Comparison of ENCODE assay signal across 13 cellular contexts in the genomic region with DNA sequence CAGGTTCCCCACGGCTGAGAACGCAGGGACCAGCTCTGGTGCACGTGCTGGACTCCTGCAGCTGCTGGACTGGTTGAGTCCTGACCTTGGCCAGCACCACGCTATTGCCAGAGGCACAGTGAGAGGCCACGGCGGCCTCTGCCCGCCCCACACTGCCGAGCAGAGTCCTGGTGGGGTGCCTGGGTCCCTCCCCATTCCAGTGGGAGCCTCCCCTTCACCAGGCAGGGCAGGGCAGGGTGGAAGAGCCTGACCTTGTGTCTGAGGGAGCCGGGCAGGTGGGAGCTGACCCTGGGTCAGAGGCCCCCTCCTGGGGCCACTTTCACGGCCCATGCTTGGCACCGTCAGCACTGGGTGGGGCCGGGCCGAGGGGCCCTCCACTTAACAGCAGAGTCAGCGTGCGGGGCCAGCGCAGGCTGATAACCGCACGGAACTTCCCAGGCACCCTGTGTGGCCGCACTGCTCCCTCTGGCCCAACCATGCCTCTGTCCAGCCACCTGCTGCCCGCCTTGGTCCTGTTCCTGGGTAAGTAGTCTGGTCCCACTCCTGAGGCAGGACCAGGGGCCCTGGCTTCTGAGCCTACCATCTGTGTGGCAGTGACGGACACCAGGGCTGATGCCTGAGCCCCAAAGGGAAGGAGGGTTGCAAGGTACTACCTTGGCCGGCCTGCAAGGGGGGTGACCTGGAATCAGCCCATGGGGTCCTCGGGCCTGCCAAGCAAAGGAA. TPM values are rescaled to one million over a fixed set of nuclear protein-coding genes. Genes with fewer than 3 reads are reported as not detected.
DNase-seq lines count a peak whose midpoint lies in the region; ATAC-seq, FAIRE-seq and TF ChIP-seq lines count a peak whose summit lies in the region.
"Had no signal": no experiment of that assay in that cellular context is flagged by ENCODE, and none has a peak within 500 bp of the region (broad histone marks: within the 10 kb centered on the region; RNA-seq: fewer than 3 reads in every experiment).

A gene (plus strand): TSS at position 406 of the 723 bp plus-strand sequence. CDS start 71 bp downstream, at position 477.

- H3K9me3 ChIP-seq in T-helper 17 cell (ENCODE audit: control insufficient read depth, low read length, poor library complexity, severe bottlenecking) (no peaks in the 10 kb centered on the region), heart right ventricle (no peaks in the 10 kb centered on the region), pancreas (no peaks in the 10 kb centered on the region), suprapubic skin (no peaks in the 10 kb centered on the region)

- H3K4me1 ChIP-seq in heart right ventricle, result peaks cover 17 to 42% (median 33%) of the 10 kb centered on the region in 9 donors
- H3K4me1 ChIP-seq in pancreas, result peaks cover 22 to 26% (median 24%) of the 10 kb centered on the region in 3 donors
- peaks cover 35% of the 10 kb centered on the region for H3K4me1 ChIP-seq in suprapubic skin

- 51 to 54% methylated on average over 21 to 23 of the region's 23 CpGs for WGBS in heart right ventricle, 2 donors
- 32 to 43% methylated on average over 23 of the region's 23 CpGs for WGBS in pancreas, 2 donors
- 60% methylated on average over 4 of the region's 23 CpGs for WGBS in suprapubic skin

- H3K27ac ChIP-seq in heart right ventricle (peak within 1 kb of the TSS in 8 of 10 donors; percentile 1 to 96 (median 34)), pancreas (peak within 1 kb of the TSS in 3 of 4 donors; percentile 28 to 43 (median 42)), suprapubic skin (no peak within 1 kb of the TSS)

- no peak; the same call in 1 of the 2 replicates for TF ChIP-seq POLR2A in GM12891 (IDR thresholded peaks at IDR 0.05; ENCODE audit: low read depth, low read length)
- TF ChIP-seq POLR2A in suprapubic skin (IDR thresholded peaks at IDR 0.05), result no peak

- peaks cover 7% of the 10 kb centered on the region for H3K27me3 Mint-ChIP-seq in T-helper 17 cell

- no peak within 1 kb of the TSS for H3K4me3 ChIP-seq in heart right ventricle
- H3K4me3 ChIP-seq in pancreas, result no peak within 1 kb of the TSS
- no peak within 1 kb of the TSS for H3K4me3 ChIP-seq in suprapubic skin

- no peak within 1 kb of the TSS for H3K27ac Mint-ChIP-seq in T-helper 17 cell
- H3K27ac Mint-ChIP-seq: CD8-positive, alpha-beta T cell had no signal

- FAIRE-seq in GM12891 (lab: Jason Lieb, UNC) (no peak), pancreas (lab: Jason Lieb, UNC) (no peak)

- H3K36me3 ChIP-seq in heart right ventricle (peaks cover 0 to 21% (median 11%) of the 10 kb centered on the region in 9 donors), pancreas (peaks cover 0 to 10% (median 0%) of the 10 kb centered on the region in 3 donors), suprapubic skin (peaks cover 5% of the 10 kb centered on the region)

- DNase-seq in GM12891 (ENCODE audit: insufficient read length, low spot score) (no peak), T-helper 17 cell (no peak), heart right ventricle (peak in 1 of 2 donors; percentile 33), pancreas (peak; percentile 67 to 88 (median 78)), germinal center (ENCODE audit: low spot score) (no peak), suprapubic skin (ENCODE audit: low spot score in 2 of 2) (no peak), ecto neural progenitor cell (ENCODE audit: low spot score) (no peak)
- DNase-seq: activated effector memory CD4-positive, alpha-beta T cell treated with anti-CD3 and anti-CD28 coated beads, Interleukin-2, amount 50 U/mL, for 16 hours; NCI-H510A treated with DMSO at 0.1 percent for 48 hours; occipital lobe; stimulated activated CD4-positive, alpha-beta T cell treated with anti-CD3 and anti-CD28 coated beads, Interleukin-2, amount 100 ng/mL, for 24 hours; stimulated activated naive CD4-positive, alpha-beta T cell treated with Interleukin-2 at 50 U/mL for 16 hours had no signal

- ATAC-seq in T-helper 17 cell (no peak), heart right ventricle (no peak), pancreas (peak in 2 of 4 donors; percentile 5 to 9)
- ATAC-seq: CD8-positive, alpha-beta T cell had no signal

- peaks cover 0 to 15% (median 0%) of the 10 kb centered on the region in 7 donors for H3K27me3 ChIP-seq in heart right ventricle
- no peaks in the 10 kb centered on the region for H3K27me3 ChIP-seq in pancreas
- peaks cover 4% of the 10 kb centered on the region for H3K27me3 ChIP-seq in suprapubic skin

- no peak for TF ChIP-seq EP300 in suprapubic skin (IDR thresholded peaks at IDR 0.05)

- intact Hi-C loops in heart right ventricle (cut with DNase I) (loop anchor here in 3 of 10 donors (5.0 kb wide), 3 partner anchors 50 to 95 kb away; a partner anchor contains a TSS), pancreas (cut with DNase I) (no loop called here)

- H3K36me3 Mint-ChIP-seq in T-helper 17 cell (ENCODE audit: low read depth), result no peaks in the 10 kb centered on the region
- H3K36me3 Mint-ChIP-seq: CD8-positive, alpha-beta T cell had no signal

- H3K4me1 Mint-ChIP-seq in T-helper 17 cell, result peaks cover 15% of the 10 kb centered on the region

- TF ChIP-seq CTCF in heart right ventricle (IDR thresholded peaks at IDR 0.05) (no peak), pancreas (IDR thresholded peaks at IDR 0.05) (no peak), suprapubic skin (IDR thresholded peaks at IDR 0.05) (no peak)

- H3K4me3 Mint-ChIP-seq in T-helper 17 cell, result peak within 1 kb of the TSS; percentile 7

TF ChIP-seq in GM12891, 5 proteins besides CTCF, POLR2A, EP300 and RAD21:
- no peak for TF ChIP-seq TAF1 (IDR thresholded peaks at IDR 0.05; ENCODE audit: low read depth, low read length)
- TF ChIP-seq SPI1 (IDR thresholded peaks at IDR 0.05; ENCODE audit: low read depth, low read length), result no peak
- no peak for TF ChIP-seq PAX5 (IDR thresholded peaks at IDR 0.05; ENCODE audit: insufficient read depth, low read length, severe bottlenecking)
- no peak; the same call in 1 of the 2 replicates for TF ChIP-seq POLR2AphosphoS5 (IDR thresholded peaks at IDR 0.05; ENCODE audit: low read depth, low read length)
- 0 out of 2 replicates have a peak, but pooled peaks have one; percentile 2 for TF ChIP-seq POU2F2 (IDR thresholded peaks at IDR 0.05; ENCODE audit: low read depth, low read length)

RNA-seq across cellular contexts. Expression of the gene that starts here (rescaled TPM):
- polyA plus RNA-seq in GM12891 (2012; ENCODE audit: low read depth, missing spikeins), result 4.4 TPM
- 1 to 10 TPM; 3.4 TPM for total RNA-seq in T-helper 17 cell
- 10 to 100 TPM in 2 of 10 donors, 1 to 10 TPM in 8; 4.1 to 11.3 (median 8.3) TPM for total RNA-seq in heart right ventricle
- 10 to 100 TPM in 1 of 2 donors, 1 to 10 TPM in 1; 8.0 to 45.4 TPM for polyA plus RNA-seq in heart right ventricle
- total RNA-seq in pancreas, result 10 to 100 TPM in 1 of 6 donors, 1 to 10 TPM in 5; 3.0 to 13.3 (median 4.8) TPM
- polyA plus RNA-seq in pancreas, result 10 to 100 TPM; 28.7 to 38.6 TPM
- total RNA-seq in suprapubic skin, result 1 to 10 TPM; 1.3 to 3.9 (median 1.8) TPM

Comparison
In these comparisons a context has a peak if more than half of its experiments do, and no peak if none do; other contexts are left out.
1. DNase-seq: peak in pancreas (6 of 6); none in GM12891 (single experiment), T-helper 17 cell (0 of 3), germinal center (single experiment), suprapubic skin (0 of 2) and ecto neural progenitor cell (single experiment).